In the genomic region with DNA sequence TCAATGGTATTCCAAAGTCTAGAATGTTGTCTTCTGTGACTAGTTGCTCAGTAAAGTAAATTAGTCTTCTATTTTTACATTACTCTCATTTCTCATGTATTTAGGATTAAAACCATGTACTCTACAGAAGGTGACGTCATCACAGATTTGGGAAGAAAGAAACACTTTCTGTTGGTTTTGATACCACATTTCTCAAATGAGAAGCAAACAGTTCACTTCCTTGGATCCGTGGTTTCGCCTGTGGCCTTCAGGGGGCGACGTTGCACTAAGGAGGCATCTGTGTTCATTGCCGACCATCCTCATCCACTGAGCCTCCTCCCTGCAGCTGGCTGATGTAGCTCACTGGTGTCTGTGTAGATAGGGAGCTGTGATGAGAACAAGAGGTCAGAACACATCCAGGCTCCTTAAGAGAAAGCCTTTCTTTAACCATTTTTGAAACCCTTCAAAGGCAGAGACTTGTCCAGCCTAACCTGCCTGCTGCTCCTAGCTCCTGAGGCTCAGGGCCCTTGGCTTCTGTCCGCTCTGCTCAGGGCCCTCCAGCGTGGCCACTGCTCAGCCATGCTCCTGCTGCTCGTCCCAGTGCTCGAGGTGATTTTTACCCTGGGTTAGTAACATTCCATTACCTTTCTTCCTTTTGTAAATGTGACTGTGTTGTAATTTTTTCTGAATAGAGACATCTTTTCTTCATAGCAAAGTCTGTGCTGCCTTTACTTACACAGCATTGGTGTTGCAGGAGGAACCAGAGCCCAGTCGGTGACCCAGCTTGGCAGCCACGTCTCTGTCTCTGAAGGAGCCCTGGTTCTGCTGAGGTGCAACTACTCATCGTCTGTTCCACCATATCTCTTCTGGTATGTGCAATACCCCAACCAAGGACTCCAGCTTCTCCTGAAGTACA, we compare ENCODE assay signal across 8 cellular contexts.
DNase-seq lines count a peak whose midpoint lies in the region; ATAC-seq, FAIRE-seq and TF ChIP-seq lines count a peak whose summit lies in the region.

No MANE protein-coding gene starts in this region.

- 30 to 38% methylated on average over 10 to 12 of the region's 13 CpGs for WGBS in gastroesophageal sphincter (ENCODE audit: low coverage in 1 of 2), 2 donors

- peak overlapping the region; percentile 79 for H3K27ac Mint-ChIP-seq in central memory CD8-positive, alpha-beta T cell (ENCODE audit: low read depth)

- no peak for TF ChIP-seq CTCF in gastroesophageal sphincter (IDR thresholded peaks at IDR 0.05)

- H3K9me3 Mint-ChIP-seq in central memory CD8-positive, alpha-beta T cell = no peaks in the 10 kb centered on the region

- no peak overlapping the region for H3K4me3 ChIP-seq in gastroesophageal sphincter

- no peak for TF ChIP-seq POLR2A in gastroesophageal sphincter (IDR thresholded peaks at IDR 0.05)

- H3K36me3 Mint-ChIP-seq in central memory CD8-positive, alpha-beta T cell (ENCODE audit: insufficient read depth) = no peaks in the 10 kb centered on the region

- no peak for TF ChIP-seq EP300 in gastroesophageal sphincter (IDR thresholded peaks at IDR 0.05)

- H3K4me1 Mint-ChIP-seq in central memory CD8-positive, alpha-beta T cell = peaks cover 10% of the 10 kb centered on the region

- H3K9me3 ChIP-seq in gastroesophageal sphincter = no peaks in the 10 kb centered on the region

- no peaks in the 10 kb centered on the region for H3K4me1 ChIP-seq in gastroesophageal sphincter

- FAIRE-seq in GM19239 (lab: Jason Lieb, UNC) = peak; percentile 70

- ATAC-seq in central memory CD8-positive, alpha-beta T cell (replicated peaks; ENCODE audit: extremely low read depth, poor library complexity, severe bottlenecking) = peak; percentile 78
- ATAC-seq in gastroesophageal sphincter = no peak

- H3K36me3 ChIP-seq in gastroesophageal sphincter = no peaks in the 10 kb centered on the region

- peaks cover 9% of the 10 kb centered on the region for H3K27me3 Mint-ChIP-seq in central memory CD8-positive, alpha-beta T cell

- no peaks in the 10 kb centered on the region for H3K27me3 ChIP-seq in gastroesophageal sphincter

- no peak overlapping the region for H3K27ac ChIP-seq in gastroesophageal sphincter

- peak overlapping the region; percentile 77 for H3K4me3 Mint-ChIP-seq in central memory CD8-positive, alpha-beta T cell

- no peak for DNase-seq in GM19239 (ENCODE audit: insufficient read length, low spot score)
- DNase-seq in UCSD-AML1 (lab: John Stamatoyannopoulos, UW; ENCODE audit: unreplicated experiment) = peak; percentile 56
- DNase-seq in central memory CD8-positive, alpha-beta T cell (ENCODE audit: low spot score in 2 of 2) = peak; percentile 15 to 21
- peak; percentile 31 for DNase-seq in stimulated activated CD4-positive, alpha-beta T cell treated with anti-CD3 and anti-CD28 coated beads, Interleukin-12 subunit alpha, Interleukin-12 subunit beta, amount 100 ng/mL, for 4 hours
- no peak for DNase-seq in HuH-7 (ENCODE audit: low spot score)
- no peak for DNase-seq in cerebellar nuclear complex (lab: John Stamatoyannopoulos, UW)
- no peak for DNase-seq in mesenteric fat pad (ENCODE audit: low spot score)

Comparison
In these comparisons a context has a peak if more than half of its experiments do, and no peak if none do; other contexts are left out.
1. DNase-seq: peak in UCSD-AML1 (single experiment), central memory CD8-positive, alpha-beta T cell (2 of 2) and stimulated activated CD4-positive, alpha-beta T cell treated with anti-CD3 and anti-CD28 coated beads, Interleukin-12 subunit alpha, Interleukin-12 subunit beta, amount 100 ng/mL, for 4 hours (single experiment); none in GM19239 (single experiment), HuH-7 (single experiment), cerebellar nuclear complex (0 of 2) and mesenteric fat pad (single experiment).